In genomic region chr6:131951576-131952230, GRCh38 we compare ENCODE assay signal across 8 cellular contexts. TPM values are rescaled to one million over a fixed set of nuclear protein-coding genes. Genes with fewer than 3 reads are reported as not detected.
DNase-seq lines count a peak whose midpoint lies in the region; ATAC-seq, FAIRE-seq and TF ChIP-seq lines count a peak whose summit lies in the region.

No MANE protein-coding gene starts in this region.

- H4K20me1 ChIP-seq in mammary epithelial cell (ENCODE audit: insufficient read depth, low read length) = no peaks in the 10 kb centered on the region

- peak overlapping the region in 1 of 2 experiments; percentile 28 for H2BK12ac ChIP-seq in mesenchymal stem cell (ENCODE audit: low read length in 2 of 2)

- no peaks in the 10 kb centered on the region for H3K79me1 ChIP-seq in mesenchymal stem cell (replicated peaks; ENCODE audit: low read length, poor library complexity, severe bottlenecking)

- H3K36me3 ChIP-seq in mammary epithelial cell (ENCODE audit: insufficient read depth, low read length) (peaks cover 10% of the 10 kb centered on the region), mesenchymal stem cell (ENCODE audit: control insufficient read depth in 1 of 2, insufficient read depth in 2 of 2, low read depth in 1 of 2, low read length in 2 of 2) (peaks cover 0 to 16% of the 10 kb centered on the region in 2 experiments), tibial nerve (no peaks in the 10 kb centered on the region)

- peaks cover 18% of the 10 kb centered on the region for H3K79me2 ChIP-seq in mammary epithelial cell (ENCODE audit: insufficient read depth, low read length)

- no peaks in the 10 kb centered on the region for H3K36me3 Mint-ChIP-seq in activated T-cell treated with anti-CD3 and anti-CD28 coated beads, Interleukin-2, amount 50 U/mL, for 4 hours (ENCODE audit: insufficient read depth)

- H3K4me1 Mint-ChIP-seq in activated T-cell treated with anti-CD3 and anti-CD28 coated beads, Interleukin-2, amount 50 U/mL, for 4 hours (ENCODE audit: low read depth) = peaks cover 11% of the 10 kb centered on the region

- H3K4me1 ChIP-seq in mammary epithelial cell (ENCODE audit: insufficient read depth, low read length) (peaks cover 48% of the 10 kb centered on the region), mesenchymal stem cell (ENCODE audit: control insufficient read depth, insufficient read depth, low read depth, low read length) (peaks cover 4% of the 10 kb centered on the region), tibial nerve (peaks cover 0 to 41% (median 8%) of the 10 kb centered on the region in 4 donors)

- H4K8ac ChIP-seq in mesenchymal stem cell (ENCODE audit: low read length) = no peak overlapping the region

- H3K14ac ChIP-seq in mesenchymal stem cell (ENCODE audit: low read length in 2 of 2) = no peak overlapping the region

- peak overlapping the region; percentile 97 for H3K4me2 ChIP-seq in mammary epithelial cell (ENCODE audit: insufficient read depth, low read depth, low read length)
- no peak overlapping the region for H3K4me2 ChIP-seq in mesenchymal stem cell (ENCODE audit: low read length, poor library complexity, severe bottlenecking)

- H4K91ac ChIP-seq in mesenchymal stem cell (ENCODE audit: low read length) = no peak overlapping the region

- H2BK5ac ChIP-seq in mesenchymal stem cell (ENCODE audit: low read depth, low read length, poor library complexity, severe bottlenecking) = peak overlapping the region; percentile 96

- no peak for DNase-seq in activated T-cell treated with anti-CD3 and anti-CD28 coated beads, Interleukin-2, amount 50 U/mL, for 4 hours
- DNase-seq in activated T-cell treated with anti-CD3 and anti-CD28 coated beads, Interleukin-2, amount 50 U/mL, for 48 hours = no peak
- DNase-seq in mammary epithelial cell (no peak), mesenchymal stem cell (no peak), tibial nerve (ENCODE audit: low spot score in 2 of 2) (no peak), RPMI8226 (no peak), DMS53 treated with DMSO at 0.1 percent for 48 hours (lab: John Stamatoyannopoulos, UW; ENCODE audit: unreplicated experiment) (no peak), urothelium cell line (ENCODE audit: low spot score) (no peak)

- no peak for TF ChIP-seq POLR2A in tibial nerve (IDR thresholded peaks at IDR 0.05)

- ATAC-seq in activated T-cell treated with anti-CD3 and anti-CD28 coated beads, Interleukin-2, amount 50 U/mL, for 4 hours = no peak

- intact Hi-C loops in mammary epithelial cell (cut with micrococcal nuclease) = loop anchor here (1.0 to 5.0 kb wide), 2 partner anchors 26 to 111 kb away; no protein-coding TSS in a partner anchor

- H3K27ac ChIP-seq in mammary epithelial cell (ENCODE audit: insufficient read depth, low read depth, low read length) (no peak overlapping the region), mesenchymal stem cell (ENCODE audit: low read length, poor library complexity, severe bottlenecking) (peak overlapping the region; percentile 91), tibial nerve (peak overlapping the region; percentile 33 to 95 (median 68))

- H2BK15ac ChIP-seq in mesenchymal stem cell (ENCODE audit: low read depth, poor library complexity, severe bottlenecking) = peak overlapping the region; percentile 26

- dilution Hi-C loops in mammary epithelial cell (cut with HindIII; ENCODE audit: low sequenced_read_pairs) = no loop called here

- in situ Hi-C loops in mammary epithelial cell (cut with MboI; ENCODE audit: low sequenced_read_pairs in 2 of 2) = no loop called here

- no peak overlapping the region for H3K9ac ChIP-seq in mammary epithelial cell (ENCODE audit: insufficient read depth, low read length)
- peak overlapping the region; percentile 93 for H3K9ac ChIP-seq in mesenchymal stem cell (ENCODE audit: low read length)

- no peak overlapping the region for H3K4ac ChIP-seq in mesenchymal stem cell (ENCODE audit: low read depth in 1 of 2, low read length in 2 of 2)

- H3K4me3 Mint-ChIP-seq in activated T-cell treated with anti-CD3 and anti-CD28 coated beads, Interleukin-2, amount 50 U/mL, for 4 hours = peak overlapping the region; percentile 54

- H3K4me3 ChIP-seq in mammary epithelial cell (replicated peaks in 1 of 3; ENCODE audit: insufficient read depth in 1 of 3, low read depth in 2 of 3, low read length in 3 of 3) = peak overlapping the region in 2 of 3 experiments; percentile 38 to 59
- peak overlapping the region in 1 of 2 experiments; percentile 88 for H3K4me3 ChIP-seq in mesenchymal stem cell (ENCODE audit: insufficient read depth in 1 of 2, low read depth in 1 of 2, low read length in 2 of 2)
- peak overlapping the region; percentile 33 to 96 (median 64) for H3K4me3 ChIP-seq in tibial nerve

- no peak overlapping the region for H3K23ac ChIP-seq in mesenchymal stem cell (ENCODE audit: low read length in 2 of 2)

- no peaks in the 10 kb centered on the region for H3K9me3 Mint-ChIP-seq in activated T-cell treated with anti-CD3 and anti-CD28 coated beads, Interleukin-2, amount 50 U/mL, for 4 hours

- TF ChIP-seq CTCF in mammary epithelial cell (conservative IDR thresholded peaks at IDR 0.05 in 1 of 2, IDR thresholded peaks at IDR 0.05 in 1 of 2; ENCODE audit: extremely low read depth in 1 of 2, insufficient read depth in 1 of 2, low read depth in 1 of 2, low read length in 2 of 2) (no peak), tibial nerve (IDR thresholded peaks at IDR 0.05) (no peak)

- H2BK120ac ChIP-seq in mesenchymal stem cell (ENCODE audit: low read depth, low read length) = no peak overlapping the region

- no peak for FAIRE-seq in urothelium cell line (lab: Jason Lieb, UNC)

- TF ChIP-seq EP300 in tibial nerve (IDR thresholded peaks at IDR 0.05) = no peak

- BruUV-seq in mammary epithelial cell (replicated peaks; lab: Mats Ljungman, UMichigan) = no TSS peak

- H3K27me3 ChIP-seq in mammary epithelial cell (ENCODE audit: insufficient read depth, low read length) (no peaks in the 10 kb centered on the region), mesenchymal stem cell (ENCODE audit: control insufficient read depth in 1 of 2, insufficient read depth in 1 of 2, low read length in 2 of 2) (no peaks in the 10 kb centered on the region), tibial nerve (no peaks in the 10 kb centered on the region)

- no peaks in the 10 kb centered on the region for H3K9me3 ChIP-seq in mammary epithelial cell (replicated peaks; ENCODE audit: insufficient read depth, low read length)
- no peaks in the 10 kb centered on the region for H3K9me3 ChIP-seq in mesenchymal stem cell (ENCODE audit: control insufficient read depth, low read length)
- H3K9me3 ChIP-seq in tibial nerve = no peaks in the 10 kb centered on the region

- WGBS in mammary epithelial cell (ENCODE audit: low coverage, missing lambda C conversion rate) = 11% methylated on average over 8 of the region's 8 CpGs
- WGBS in mesenchymal stem cell = 13% methylated on average over 6 of the region's 8 CpGs
- 37 to 39% methylated on average over 8 of the region's 8 CpGs for WGBS in tibial nerve, 2 donors

- H3K18ac ChIP-seq in mesenchymal stem cell (ENCODE audit: low read depth in 1 of 2, low read length in 2 of 2) = peak overlapping the region in 1 of 2 experiments; percentile 29

- CTCF ChIA-PET in mammary epithelial cell (lab: Charles Lee; ENCODE audit: low non-redundant PET) = interaction anchor here (0.5 to 0.7 kb wide), 4 partner anchors 27 to 250 kb away, joined by 3 to 6 read pairs (median 4); no protein-coding TSS in a partner anchor

- peak overlapping the region; percentile 99 for H2AK5ac ChIP-seq in mesenchymal stem cell (ENCODE audit: low read length, severe bottlenecking)

- peaks cover 60% of the 10 kb centered on the region for H3K27me3 Mint-ChIP-seq in activated T-cell treated with anti-CD3 and anti-CD28 coated beads, Interleukin-2, amount 50 U/mL, for 4 hours (ENCODE audit: low read depth)

- no peak overlapping the region for H2AFZ ChIP-seq in mammary epithelial cell (ENCODE audit: low read depth, low read length)
- H2AFZ ChIP-seq in mesenchymal stem cell (ENCODE audit: low read depth, low read length) = no peak overlapping the region

RNA-seq across cellular contexts. Expression of gene CCN2, which starts 0.5 kb away (rescaled TPM):
- under 1 TPM; 0.32 to 0.41 (median 0.33) TPM for total RNA-seq in activated T-cell treated with anti-CD3 and anti-CD28 coated beads, Interleukin-2, amount 50 U/mL, for 4 hours
- 100 to 1,000 TPM; 114 to 225 TPM for total RNA-seq in mammary epithelial cell
- polyA plus RNA-seq in mammary epithelial cell = 29.5 TPM
- polyA minus RNA-seq in mammary epithelial cell = 29.8 TPM
- 252 TPM for polyA plus RNA-seq in mesenchymal stem cell (2013, experiment 1 of 2)
- polyA plus RNA-seq in mesenchymal stem cell (2013, experiment 2 of 2) = 259 TPM
- 100 to 1,000 TPM; 206 to 411 (median 307) TPM for total RNA-seq in tibial nerve

Comparison
In these comparisons a context has a peak if more than half of its experiments do, and no peak if none do; other contexts are left out.
1. RNA of gene CCN2, which starts 0.5 kb away (total RNA-seq): 206 to 411 TPM in tibial nerve and 114 to 225 TPM in mammary epithelial cell; 0.32 to 0.41 TPM in activated T-cell treated with anti-CD3 and anti-CD28 coated beads, Interleukin-2, amount 50 U/mL, for 4 hours; every median in the first group is over 10 times any median in the second.